1 cellular context compared by ENCODE assay signal in genomic region chr7:92810242-92810611, GRCh38.
TF ChIP-seq lines count a peak whose summit lies in the region.

No MANE protein-coding gene starts in this region.

TF ChIP-seq in SK-N-SH treated with all-trans-retinoic acid at 6 μM for 48 hours, 23 proteins besides CTCF, POLR2A, EP300 and RAD21 (continued from another document):
- TF ChIP-seq CSRNP3 (CRISPR knock-in tag; IDR thresholded peaks at IDR 0.05), result no peak
- no peak for TF ChIP-seq BACH2 (CRISPR knock-in tag; IDR thresholded peaks at IDR 0.05; ENCODE audit: borderline replicate concordance)
